Comparison of ENCODE assay signal across 8 cellular contexts in the genomic region with DNA sequence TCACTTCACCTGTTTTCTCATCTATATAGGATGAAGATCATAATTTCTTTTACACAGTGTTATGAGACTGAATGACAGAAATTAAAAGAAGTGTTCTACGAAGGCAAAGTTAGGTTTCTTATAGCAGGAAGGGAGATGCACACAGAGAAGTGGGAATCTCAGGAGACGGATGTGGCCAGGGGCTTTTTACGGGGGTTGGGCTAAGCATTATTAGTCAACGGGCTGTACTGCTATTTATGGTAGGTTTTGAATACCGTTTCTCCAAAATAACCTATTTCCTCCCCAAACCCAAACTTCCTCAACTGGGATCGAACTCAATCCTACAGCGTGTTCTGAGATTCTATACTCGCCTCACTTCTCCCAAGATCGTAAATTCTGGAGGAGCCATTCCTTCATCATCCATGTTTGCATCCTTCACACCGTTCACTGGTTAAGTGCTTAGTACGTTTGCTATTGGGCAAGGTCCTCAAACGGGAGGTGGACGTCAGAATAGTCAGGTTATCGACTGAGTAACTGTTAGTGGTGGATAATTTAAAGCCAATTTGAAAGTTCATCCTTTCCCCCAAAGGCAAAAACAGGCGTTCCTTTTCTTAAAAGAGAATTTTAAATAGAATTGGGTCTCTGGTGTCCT. TPM values are rescaled to one million over a fixed set of nuclear protein-coding genes. Genes with fewer than 3 reads are reported as not detected.
DNase-seq lines count a peak whose midpoint lies in the region; ATAC-seq and TF ChIP-seq lines count a peak whose summit lies in the region.

No MANE protein-coding gene starts in this region.

- no peaks in the 10 kb centered on the region for H3K27me3 Mint-ChIP-seq in activated CD4-positive, alpha-beta T cell treated with anti-CD3 and anti-CD28 coated beads for 36 hours
- no peaks in the 10 kb centered on the region for H3K27me3 Mint-ChIP-seq in T-helper 17 cell

- H3K4me1 Mint-ChIP-seq in activated CD4-positive, alpha-beta T cell treated with anti-CD3 and anti-CD28 coated beads for 36 hours, result peaks cover 34% of the 10 kb centered on the region
- H3K4me1 Mint-ChIP-seq in T-helper 17 cell, result peaks cover 26% of the 10 kb centered on the region

- intact Hi-C loops in activated CD4-positive, alpha-beta T cell treated with anti-CD3 and anti-CD28 coated beads for 36 hours (cut with DNase I, micrococcal nuclease), result loop anchor here (1.0 to 5.0 kb wide), 11 partner anchors 59 to 1807 kb away; a partner anchor contains a TSS

- no peaks in the 10 kb centered on the region for H3K9me3 ChIP-seq in T-helper 17 cell (ENCODE audit: control insufficient read depth, low read length, poor library complexity, severe bottlenecking)

- peaks cover 19% of the 10 kb centered on the region for H3K36me3 Mint-ChIP-seq in activated CD4-positive, alpha-beta T cell treated with anti-CD3 and anti-CD28 coated beads for 36 hours (ENCODE audit: low read depth)
- H3K36me3 Mint-ChIP-seq in T-helper 17 cell (ENCODE audit: low read depth), result peaks cover 2% of the 10 kb centered on the region

- POLR2A ChIA-PET in activated CD4-positive, alpha-beta T cell treated with anti-CD3 and anti-CD28 coated beads for 36 hours (lab: Charles Lee), result no interaction called here

- no peak for TF ChIP-seq CTCF in fibroblast of the aortic adventitia (IDR thresholded peaks at IDR 0.05; ENCODE audit: insufficient read depth, low read length)

- H3K4me3 ChIP-seq in fibroblast of the aortic adventitia (ENCODE audit: low read depth, low read length) (peak overlapping the region; percentile 69), skeletal muscle cell (ENCODE audit: low read depth, low read length) (peak overlapping the region; percentile 68)

- ATAC-seq in activated CD4-positive, alpha-beta T cell treated with anti-CD3 and anti-CD28 coated beads for 36 hours, result no peak
- ATAC-seq in T-helper 17 cell (no peak), GM18870 (IDR thresholded peaks at IDR 0.05; ENCODE audit: unreplicated experiment) (no peak)

- peak overlapping the region; percentile 77 for H3K4me3 Mint-ChIP-seq in activated CD4-positive, alpha-beta T cell treated with anti-CD3 and anti-CD28 coated beads for 36 hours
- H3K4me3 Mint-ChIP-seq in T-helper 17 cell, result peak overlapping the region; percentile 86

- no peaks in the 10 kb centered on the region for H3K9me3 Mint-ChIP-seq in activated CD4-positive, alpha-beta T cell treated with anti-CD3 and anti-CD28 coated beads for 36 hours (ENCODE audit: low read depth)

- peak overlapping the region; percentile 21 for H3K27ac Mint-ChIP-seq in activated CD4-positive, alpha-beta T cell treated with anti-CD3 and anti-CD28 coated beads for 36 hours
- H3K27ac Mint-ChIP-seq in T-helper 17 cell, result peak overlapping the region; percentile 86

- no peak for DNase-seq in activated CD4-positive, alpha-beta T cell treated with anti-CD3 and anti-CD28 coated beads for 36 hours
- DNase-seq in activated CD4-positive, alpha-beta T cell treated with anti-CD3 and anti-CD28 coated beads for 1 hour, result no peak
- DNase-seq in T-helper 17 cell, result no peak
- DNase-seq in fibroblast of the aortic adventitia (ENCODE audit: low read depth), result peak; percentile 34
- DNase-seq in skeletal muscle cell (ENCODE audit: low read depth), result no peak
- DNase-seq in NCI-H774 (lab: John Stamatoyannopoulos, UW), result no peak
- no peak for DNase-seq in amniotic stem cell (lab: John Stamatoyannopoulos, UW)

- CTCF ChIA-PET in activated CD4-positive, alpha-beta T cell treated with anti-CD3 and anti-CD28 coated beads for 36 hours (lab: Charles Lee), result interaction anchor here (2.7 to 3.1 kb wide), 2 partner anchors 59 to 916 kb away, joined by 9 to 10 read pairs; a partner anchor contains a TSS

RNA-seq across cellular contexts. Expression of a gene that starts 1.2 kb away (rescaled TPM):
- 10 to 100 TPM; 10.6 to 12.9 TPM for total RNA-seq in activated CD4-positive, alpha-beta T cell treated with anti-CD3 and anti-CD28 coated beads for 36 hours
- 10 to 100 TPM; 18.5 to 27.5 TPM for total RNA-seq in T-helper 17 cell
- total RNA-seq in fibroblast of the aortic adventitia (ENCODE audit: low replicate concordance), result 19.4 and 25.6 TPM in 2 replicates

RNA-seq across cellular contexts. Expression of a gene that starts 19.6 kb away (rescaled TPM):
- under 1 TPM; 0.11 to 0.12 TPM for total RNA-seq in activated CD4-positive, alpha-beta T cell treated with anti-CD3 and anti-CD28 coated beads for 36 hours
- under 1 TPM; 0.60 to 0.91 TPM for total RNA-seq in T-helper 17 cell
- 1.4 and 2.9 TPM in 2 replicates for total RNA-seq in fibroblast of the aortic adventitia (ENCODE audit: low replicate concordance)

RNA-seq across cellular contexts. Expression of a gene that starts 59.5 kb away (rescaled TPM):
- total RNA-seq in activated CD4-positive, alpha-beta T cell treated with anti-CD3 and anti-CD28 coated beads for 36 hours, result 1 to 10 TPM; 4.8 to 4.9 TPM
- total RNA-seq in T-helper 17 cell (1 to 10 TPM in 1 of 2 donors, under 1 TPM in 1; 0.99 to 3.0 TPM), fibroblast of the aortic adventitia (ENCODE audit: low replicate concordance) (2.4 and 5.3 TPM in 2 replicates)
